ENCODE assay signal across 8 cellular contexts in the genomic region with DNA sequence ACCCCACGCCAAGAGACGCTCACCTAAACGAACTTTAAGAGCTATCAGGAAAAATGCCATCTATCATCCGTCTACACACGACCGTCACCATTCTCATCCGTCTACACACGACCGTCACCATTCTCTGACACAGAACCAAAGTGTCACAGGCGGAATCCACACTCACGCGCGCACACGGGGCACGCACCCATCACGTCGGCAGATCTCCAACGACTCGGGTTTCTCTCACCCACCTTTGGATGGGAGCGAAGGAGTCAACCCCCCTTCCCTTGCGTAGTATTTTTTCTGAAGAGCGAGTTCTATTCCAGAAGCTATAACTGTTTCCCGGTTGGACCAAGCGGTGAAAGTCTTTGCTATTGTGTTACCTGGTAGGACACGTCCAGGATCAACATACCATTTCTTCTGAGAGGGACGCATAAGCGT. TPM values are rescaled to one million over a fixed set of nuclear protein-coding genes. Genes with fewer than 3 reads are reported as not detected.
DNase-seq lines count a peak whose midpoint lies in the region; ATAC-seq and TF ChIP-seq lines count a peak whose summit lies in the region.

No MANE protein-coding gene starts in this region.

- no peaks in the 10 kb centered on the region for H3K9me2 ChIP-seq in hepatocyte (replicated peaks; ENCODE audit: insufficient read depth)

- H3K36me3 ChIP-seq in hepatocyte (replicated peaks; ENCODE audit: insufficient read depth, low read depth) = no peaks in the 10 kb centered on the region

- H3K4me2 ChIP-seq in hepatocyte = peak overlapping the region; percentile 93

- no peak for ATAC-seq in GM19463 (IDR thresholded peaks at IDR 0.05; ENCODE audit: unreplicated experiment)

- 2% methylated on average over 27 of the region's 27 CpGs for WGBS in hepatocyte (ENCODE audit: low lambda C conversion rate, missing lambda C conversion rate)

- no peaks in the 10 kb centered on the region for H4K20me1 ChIP-seq in hepatocyte (ENCODE audit: insufficient read depth, poor library complexity, severe bottlenecking)

- H3K4me3 ChIP-seq in hepatocyte = peak overlapping the region; percentile 31

- peak overlapping the region; percentile 33 for H2AFZ ChIP-seq in hepatocyte

- peaks cover 6% of the 10 kb centered on the region for H3K27me3 ChIP-seq in hepatocyte

- H3K79me2 ChIP-seq in hepatocyte = peaks cover 43% of the 10 kb centered on the region

- TF ChIP-seq CTCF in hepatocyte (IDR thresholded peaks at IDR 0.05; ENCODE audit: poor library complexity) = no peak

- no peaks in the 10 kb centered on the region for H3K9me3 ChIP-seq in hepatocyte (ENCODE audit: low read depth)

- H3K27ac ChIP-seq in hepatocyte = peak overlapping the region; percentile 70

- H3K4me1 ChIP-seq in hepatocyte (ENCODE audit: insufficient read depth) = peaks cover 3% of the 10 kb centered on the region

- peak; percentile 37 for DNase-seq in stimulated activated CD4-positive, alpha-beta T cell treated with anti-CD3 and anti-CD28 coated beads, Interleukin-15, amount 100 ng/mL, for 24 hours
- DNase-seq in stimulated activated CD4-positive, alpha-beta T cell treated with anti-CD3 and anti-CD28 coated beads, Interleukin-12 subunit alpha, Interleukin-12 subunit beta, amount 100 ng/mL, for 4 hours = no peak
- DNase-seq in activated T-cell treated with anti-CD3 and anti-CD28 coated beads for 1 hour (ENCODE audit: low read depth) = peak; percentile 4
- DNase-seq in hepatocyte (ENCODE audit: low spot score) = peak; percentile 32
- DNase-seq in stimulated activated naive CD4-positive, alpha-beta T cell (lab: John Stamatoyannopoulos, UW) = peak in 4 of 6 experiments; percentile 15 to 50 (median 28)
- DNase-seq in putamen (ENCODE audit: low spot score) = no peak
- DNase-seq in HT-29 (ENCODE audit: low spot score) = no peak

RNA-seq across cellular contexts. Expression of gene DUSP10, which starts 0.9 kb away (rescaled TPM):
- total RNA-seq in hepatocyte = 16.5 and 17.6 TPM in 2 replicates
- polyA plus RNA-seq in hepatocyte = 13.1 and 14.9 TPM in 2 replicates
- total RNA-seq in HT-29 (2014; rRNA removed; shearing (Covaris generic)) = 2.2 and 4.2 TPM in 2 replicates

Comparison
In these comparisons a context has a peak if more than half of its experiments do, and no peak if none do; other contexts are left out.
1. DNase-seq: peak in stimulated activated CD4-positive, alpha-beta T cell treated with anti-CD3 and anti-CD28 coated beads, Interleukin-15, amount 100 ng/mL, for 24 hours (single experiment), activated T-cell treated with anti-CD3 and anti-CD28 coated beads for 1 hour (single experiment), hepatocyte (single experiment) and stimulated activated naive CD4-positive, alpha-beta T cell (4 of 6); none in stimulated activated CD4-positive, alpha-beta T cell treated with anti-CD3 and anti-CD28 coated beads, Interleukin-12 subunit alpha, Interleukin-12 subunit beta, amount 100 ng/mL, for 4 hours (single experiment), putamen (single experiment) and HT-29 (single experiment).